ENCODE assay signal across 1 cellular context in the genomic region with DNA sequence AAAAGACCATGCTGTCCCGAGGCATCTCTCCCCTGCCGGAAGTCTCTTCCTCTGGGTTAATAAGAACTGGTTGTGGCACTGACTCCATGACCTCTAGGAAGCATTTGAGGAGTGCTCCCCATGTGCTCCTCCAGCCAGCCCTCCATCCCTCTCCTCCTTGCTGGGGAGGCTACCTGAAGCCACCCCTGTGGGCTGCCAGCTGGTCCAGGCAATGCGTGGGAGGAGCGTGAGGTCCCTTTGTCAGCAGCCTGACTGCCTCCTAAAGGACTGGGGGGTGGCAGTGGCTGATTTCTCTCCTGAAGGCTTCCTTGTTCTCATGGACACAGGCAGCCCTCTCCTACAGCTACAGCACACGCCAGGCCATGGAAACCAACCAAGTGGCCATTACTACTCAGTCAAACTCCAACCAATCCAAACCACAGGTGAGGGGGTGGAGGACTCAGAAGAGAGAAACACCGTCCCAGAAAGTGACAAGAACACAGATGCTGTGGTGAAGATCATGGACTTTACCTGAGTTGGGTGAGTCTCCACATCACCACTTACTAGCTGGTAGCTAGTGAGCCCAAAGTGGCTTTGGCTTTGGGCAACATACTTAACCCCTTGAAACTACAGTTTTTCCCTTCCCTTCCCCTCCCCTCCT.
TF ChIP-seq lines count a peak whose summit lies in the region.

No MANE protein-coding gene starts in this region.

TF ChIP-seq in HCT116, 20 proteins besides CTCF, POLR2A, EP300 and RAD21:
- TF ChIP-seq SRF (IDR thresholded peaks at IDR 0.05; ENCODE audit: low read depth) (no peak), ZFX (IDR thresholded peaks at IDR 0.05) (no peak), ZNF274 (IDR thresholded peaks at IDR 0.05; ENCODE audit: low read depth, low read length) (no peak), EGR1 (IDR thresholded peaks at IDR 0.05; ENCODE audit: low read depth) (no peak; the same call in 1 of the 2 replicates), TCF7L2 (IDR thresholded peaks at IDR 0.05; ENCODE audit: borderline replicate concordance, extremely low read depth, insufficient read depth, insufficient read length) (no peak), YY1 (IDR thresholded peaks at IDR 0.05; ENCODE audit: extremely low read depth, insufficient replicate concordance, low read depth, low read length) (no peak), EZH2 (IDR thresholded peaks at IDR 0.05) (no peak), ATF3 (IDR thresholded peaks at IDR 0.05) (no peak), CBX3 (IDR thresholded peaks at IDR 0.05; ENCODE audit: low read depth) (no peak)
- TF ChIP-seq, protein P1, sequence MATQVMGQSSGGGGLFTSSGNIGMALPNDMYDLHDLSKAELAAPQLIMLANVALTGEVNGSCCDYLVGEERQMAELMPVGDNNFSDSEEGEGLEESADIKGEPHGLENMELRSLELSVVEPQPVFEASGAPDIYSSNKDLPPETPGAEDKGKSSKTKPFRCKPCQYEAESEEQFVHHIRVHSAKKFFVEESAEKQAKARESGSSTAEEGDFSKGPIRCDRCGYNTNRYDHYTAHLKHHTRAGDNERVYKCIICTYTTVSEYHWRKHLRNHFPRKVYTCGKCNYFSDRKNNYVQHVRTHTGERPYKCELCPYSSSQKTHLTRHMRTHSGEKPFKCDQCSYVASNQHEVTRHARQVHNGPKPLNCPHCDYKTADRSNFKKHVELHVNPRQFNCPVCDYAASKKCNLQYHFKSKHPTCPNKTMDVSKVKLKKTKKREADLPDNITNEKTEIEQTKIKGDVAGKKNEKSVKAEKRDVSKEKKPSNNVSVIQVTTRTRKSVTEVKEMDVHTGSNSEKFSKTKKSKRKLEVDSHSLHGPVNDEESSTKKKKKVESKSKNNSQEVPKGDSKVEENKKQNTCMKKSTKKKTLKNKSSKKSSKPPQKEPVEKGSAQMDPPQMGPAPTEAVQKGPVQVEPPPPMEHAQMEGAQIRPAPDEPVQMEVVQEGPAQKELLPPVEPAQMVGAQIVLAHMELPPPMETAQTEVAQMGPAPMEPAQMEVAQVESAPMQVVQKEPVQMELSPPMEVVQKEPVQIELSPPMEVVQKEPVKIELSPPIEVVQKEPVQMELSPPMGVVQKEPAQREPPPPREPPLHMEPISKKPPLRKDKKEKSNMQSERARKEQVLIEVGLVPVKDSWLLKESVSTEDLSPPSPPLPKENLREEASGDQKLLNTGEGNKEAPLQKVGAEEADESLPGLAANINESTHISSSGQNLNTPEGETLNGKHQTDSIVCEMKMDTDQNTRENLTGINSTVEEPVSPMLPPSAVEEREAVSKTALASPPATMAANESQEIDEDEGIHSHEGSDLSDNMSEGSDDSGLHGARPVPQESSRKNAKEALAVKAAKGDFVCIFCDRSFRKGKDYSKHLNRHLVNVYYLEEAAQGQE (IDR thresholded peaks at IDR 0.05; ENCODE audit: low read depth), result no peak
